Comparison of ENCODE assay signal across 18 cellular contexts in genomic region chrX:14051416-14051815, GRCh38. TPM values are rescaled to one million over a fixed set of nuclear protein-coding genes. Genes with fewer than 3 reads are reported as not detected.
DNase-seq lines count a peak whose midpoint lies in the region; ATAC-seq and TF ChIP-seq lines count a peak whose summit lies in the region.
"Had no signal": no experiment of that assay in that cellular context is flagged by ENCODE, and none has a peak within 500 bp of the region (broad histone marks: within the 10 kb centered on the region; RNA-seq: fewer than 3 reads in every experiment).

No MANE protein-coding gene starts in this region.

- peaks cover 26 to 69% of the 10 kb centered on the region in 2 donors for H3K27me3 Mint-ChIP-seq in natural killer cell (ENCODE audit: low read depth in 2 of 2)

- no peak overlapping the region for H3K27ac Mint-ChIP-seq in natural killer cell
- H3K27ac Mint-ChIP-seq: activated naive CD4-positive, alpha-beta T cell treated with anti-CD3 and anti-CD28 coated beads for 36 hours; CD8-positive, alpha-beta T cell; stimulated activated naive CD8-positive, alpha-beta T cell treated with anti-CD3 and anti-CD28 coated beads, Interleukin-15, amount 100 ng/mL, for 72 hours had no signal

- no peaks in the 10 kb centered on the region for H3K9me3 Mint-ChIP-seq in natural killer cell
- H3K9me3 Mint-ChIP-seq: activated naive CD4-positive, alpha-beta T cell treated with anti-CD3 and anti-CD28 coated beads for 36 hours; CD8-positive, alpha-beta T cell; stimulated activated naive CD8-positive, alpha-beta T cell treated with anti-CD3 and anti-CD28 coated beads, Interleukin-15, amount 100 ng/mL, for 72 hours had no signal

- intact Hi-C loops in natural killer cell (cut with micrococcal nuclease), result no loop called here

- DNase-seq in DMS53 (lab: John Stamatoyannopoulos, UW) (peak; percentile 29), DMS53 treated with DMSO at 0.1 percent for 48 hours (lab: John Stamatoyannopoulos, UW; ENCODE audit: unreplicated experiment) (no peak), NCI-H2227 (lab: John Stamatoyannopoulos, UW; ENCODE audit: unreplicated experiment) (peak; percentile 46), adipocyte (ENCODE audit: low read depth) (peak; percentile 10), pons (ENCODE audit: low spot score) (peak; percentile 29), natural killer cell (no peak), T1000 (lab: John Stamatoyannopoulos, UW) (no peak)
- DNase-seq: 8988T; activated naive CD4-positive, alpha-beta T cell treated with anti-CD3 and anti-CD28 coated beads for 36 hours; CD8-positive, alpha-beta T cell; effector CD4-positive, alpha-beta T cell; NCI-H226; SIG-M5; stimulated activated naive CD8-positive, alpha-beta T cell treated with anti-CD3 and anti-CD28 coated beads, Interleukin-15, amount 100 ng/mL, for 72 hours had no signal

- no peaks in the 10 kb centered on the region for H3K4me1 ChIP-seq in adipocyte (ENCODE audit: control insufficient read depth, insufficient read depth, low read length)
- H3K4me1 ChIP-seq: breast epithelium had no signal

- H3K4me3 ChIP-seq in adipocyte (ENCODE audit: low read length), result no peak overlapping the region
- H3K4me3 ChIP-seq: breast epithelium, skin epidermis had no signal

- H3K36me3 ChIP-seq in adipocyte (ENCODE audit: control insufficient read depth, insufficient read depth, low read length, severe bottlenecking), result no peaks in the 10 kb centered on the region
- H3K36me3 ChIP-seq: breast epithelium, neutrophil had no signal

- no peaks in the 10 kb centered on the region for H3K36me3 Mint-ChIP-seq in natural killer cell
- H3K36me3 Mint-ChIP-seq: CD8-positive, alpha-beta T cell had no signal

- H3K27me3 ChIP-seq in adipocyte (replicated peaks; ENCODE audit: control insufficient read depth, insufficient read depth, low read length), result peaks cover 14% of the 10 kb centered on the region

- ATAC-seq in natural killer cell, result no peak
- ATAC-seq in HG03175 (IDR thresholded peaks at IDR 0.05; ENCODE audit: unreplicated experiment), result no peak
- ATAC-seq: CD8-positive, alpha-beta T cell; stimulated activated naive CD8-positive, alpha-beta T cell treated with anti-CD3 and anti-CD28 coated beads, Interleukin-15, amount 100 ng/mL, for 72 hours had no signal

- H3K9ac ChIP-seq in adipocyte (ENCODE audit: low read length), result no peak overlapping the region

- H3K4me1 Mint-ChIP-seq in natural killer cell, result no peaks in the 10 kb centered on the region
- H3K4me1 Mint-ChIP-seq: stimulated activated naive CD8-positive, alpha-beta T cell treated with anti-CD3 and anti-CD28 coated beads, Interleukin-15, amount 100 ng/mL, for 72 hours had no signal

- no peak overlapping the region for H3K4me3 Mint-ChIP-seq in natural killer cell
- H3K4me3 Mint-ChIP-seq: activated naive CD4-positive, alpha-beta T cell treated with anti-CD3 and anti-CD28 coated beads for 36 hours; CD8-positive, alpha-beta T cell; stimulated activated naive CD8-positive, alpha-beta T cell treated with anti-CD3 and anti-CD28 coated beads, Interleukin-15, amount 100 ng/mL, for 72 hours had no signal

- H3K9me3 ChIP-seq in adipocyte (ENCODE audit: control insufficient read depth, low read length), result peaks cover 18% of the 10 kb centered on the region
- H3K9me3 ChIP-seq: neutrophil had no signal

- no peak for TF ChIP-seq CTCF in natural killer cell (IDR thresholded peaks at IDR 0.05)

RNA-seq across cellular contexts. Expression of gene GEMIN8, which starts 21.7 kb away (rescaled TPM):
- 10 to 100 TPM in 1 of 3 donors, 1 to 10 TPM in 2; 8.8 to 13.4 (median 9.7) TPM for total RNA-seq in natural killer cell

Comparison
In these comparisons a context has a peak if more than half of its experiments do, and no peak if none do; other contexts are left out.
1. DNase-seq: peak in DMS53 (single experiment), NCI-H2227 (single experiment), adipocyte (single experiment) and pons (single experiment); none in DMS53 treated with DMSO at 0.1 percent for 48 hours (single experiment), natural killer cell (single experiment) and T1000 (single experiment).